ENCODE assay signal across 8 cellular contexts in genomic region chr13:52599037-52599852, GRCh38. TPM values are rescaled to one million over a fixed set of nuclear protein-coding genes. Genes with fewer than 3 reads are reported as not detected.
DNase-seq lines count a peak whose midpoint lies in the region; ATAC-seq, FAIRE-seq and TF ChIP-seq lines count a peak whose summit lies in the region.

No MANE protein-coding gene starts in this region.

- TF ChIP-seq POLR2A in Peyer's patch (IDR thresholded peaks at IDR 0.05) (no peak), endothelial cell of umbilical vein (IDR thresholded peaks at IDR 0.05; ENCODE audit: low read depth, low read length) (peak; percentile 88)

- no peaks in the 10 kb centered on the region for H4K20me1 ChIP-seq in endothelial cell of umbilical vein (replicated peaks; ENCODE audit: control insufficient read depth, extremely low read depth, insufficient read depth, low read length)

- peaks cover 0 to 4% of the 10 kb centered on the region in 2 donors for H3K36me3 Mint-ChIP-seq in naive B cell

- peak; percentile 33 for ATAC-seq in GM18498 (IDR thresholded peaks at IDR 0.05; ENCODE audit: unreplicated experiment)
- ATAC-seq in HG02642 (IDR thresholded peaks at IDR 0.05; ENCODE audit: poor library complexity, unreplicated experiment), result peak; percentile 9
- no peak for ATAC-seq in naive B cell (ENCODE audit: low read depth in 2 of 2)

- peaks cover 41 to 49% (median 44%) of the 10 kb centered on the region in 3 donors for H3K27me3 Mint-ChIP-seq in naive B cell

- POLR2A ChIA-PET in endothelial cell of umbilical vein (lab: Charles Lee), result interaction anchor here (2.5 kb wide), 1 partner anchor 18 kb away, joined by 6 read pairs; no protein-coding TSS in a partner anchor

- H3K27ac Mint-ChIP-seq in naive B cell, result peak overlapping the region in 1 of 6 donors; percentile 75

- TSS peak; percentile 39 for BruUV-seq in endothelial cell of umbilical vein (replicated peaks; lab: Mats Ljungman, UMichigan)

- H3K9me3 Mint-ChIP-seq in naive B cell, result no peaks in the 10 kb centered on the region

- H3K9me3 ChIP-seq in Peyer's patch (no peaks in the 10 kb centered on the region), endothelial cell of umbilical vein (replicated peaks; ENCODE audit: control insufficient read depth, insufficient read depth, low read length) (no peaks in the 10 kb centered on the region)

- peaks cover 13% of the 10 kb centered on the region for H3K79me2 ChIP-seq in endothelial cell of umbilical vein (ENCODE audit: control insufficient read depth, insufficient read depth, low read length)

- H3K27ac ChIP-seq in Peyer's patch, result peak overlapping the region; percentile 38 to 62 (median 49)
- H3K27ac ChIP-seq in endothelial cell of umbilical vein (ENCODE audit: insufficient read depth, low read depth, low read length), result peak overlapping the region; percentile 93

- intact Hi-C loops in endothelial cell of umbilical vein (cut with micrococcal nuclease), result loop anchor here (1.0 kb wide), 1 partner anchor 53 kb away; the partner anchor contains the start of gene SUGT1

- H3K9me1 ChIP-seq in endothelial cell of umbilical vein (replicated peaks; ENCODE audit: control insufficient read depth, extremely low read depth, insufficient read depth, low read length), result no peaks in the 10 kb centered on the region

- peak overlapping the region; percentile 75 for H2AFZ ChIP-seq in endothelial cell of umbilical vein (ENCODE audit: low read depth, low read length)

- dilution Hi-C loops in endothelial cell of umbilical vein (cut with MboI; ENCODE audit: extremely low pct_ligation_motif_present, low sequenced_read_pairs), result no loop called here

- CTCF ChIA-PET in endothelial cell of umbilical vein (lab: Charles Lee), result interaction anchor here (2.4 to 3.1 kb wide), 3 partner anchors 10 to 53 kb away, joined by 8 to 14 read pairs (median 14); partner anchors contain the start of gene SUGT1

- DNase-seq in Peyer's patch, result no peak
- DNase-seq in endothelial cell of umbilical vein (ENCODE audit: low read depth, low spot score), result peak; percentile 92
- no peak for DNase-seq in naive B cell
- DNase-seq in UCSD-AML1 (lab: John Stamatoyannopoulos, UW; ENCODE audit: unreplicated experiment), result no peak
- DNase-seq in NCI-H748 (lab: John Stamatoyannopoulos, UW; ENCODE audit: unreplicated experiment), result no peak
- DNase-seq in NCI-H2029 (lab: John Stamatoyannopoulos, UW), result no peak

- peak overlapping the region; percentile 91 for H3K9ac ChIP-seq in endothelial cell of umbilical vein (replicated peaks; ENCODE audit: extremely low read depth, insufficient read depth, low read length)

- H3K4me1 Mint-ChIP-seq in naive B cell, result peaks cover 0 to 15% (median 5%) of the 10 kb centered on the region in 3 donors

- H3K27me3 ChIP-seq in Peyer's patch (no peaks in the 10 kb centered on the region), endothelial cell of umbilical vein (ENCODE audit: control insufficient read depth in 2 of 2, insufficient read depth in 2 of 2, low read length in 2 of 2) (no peaks in the 10 kb centered on the region)

- no peaks in the 10 kb centered on the region for H3K36me3 ChIP-seq in Peyer's patch
- no peaks in the 10 kb centered on the region for H3K36me3 ChIP-seq in endothelial cell of umbilical vein (ENCODE audit: control insufficient read depth in 2 of 2, extremely low read depth in 1 of 2, insufficient read depth in 2 of 2, low read length in 2 of 2)

- H3K4me2 ChIP-seq in endothelial cell of umbilical vein (ENCODE audit: insufficient read depth, low read length), result peak overlapping the region; percentile 77

- H3K4me1 ChIP-seq in Peyer's patch (peaks cover 0 to 4% (median 0%) of the 10 kb centered on the region in 4 donors), endothelial cell of umbilical vein (ENCODE audit: control insufficient read depth, extremely low read depth, insufficient read depth, low read length) (peaks cover 21% of the 10 kb centered on the region)

- peak; percentile 98 for FAIRE-seq in endothelial cell of umbilical vein (lab: Jason Lieb, UNC)

- H3K4me3 ChIP-seq in Peyer's patch, result peak overlapping the region; percentile 45 to 67 (median 54)
- peak overlapping the region; percentile 54 to 81 (median 68) for H3K4me3 ChIP-seq in endothelial cell of umbilical vein (replicated peaks in 1 of 3; ENCODE audit: insufficient read depth in 1 of 3, low read depth in 1 of 3, low read length in 3 of 3)

- TF ChIP-seq CTCF in Peyer's patch (IDR thresholded peaks at IDR 0.05) (no peak), endothelial cell of umbilical vein (IDR thresholded peaks at IDR 0.05; ENCODE audit: extremely low read depth in 1 of 2, insufficient read depth in 1 of 2, low read depth in 1 of 2, low read length in 2 of 2) (no peak)

- peak overlapping the region; percentile 62 to 88 (median 80) for H3K4me3 Mint-ChIP-seq in naive B cell

TF ChIP-seq in endothelial cell of umbilical vein, 7 proteins besides CTCF, POLR2A, EP300 and RAD21:
- TF ChIP-seq GATA2 (IDR thresholded peaks at IDR 0.05; ENCODE audit: insufficient read depth, insufficient read length, low read depth, low read length), result peak; percentile 72
- TF ChIP-seq JUN (IDR thresholded peaks at IDR 0.05; ENCODE audit: borderline replicate concordance, insufficient read depth, insufficient read length, low read depth), result no peak
- peak; percentile 85 for TF ChIP-seq POLR2AphosphoS5 (IDR thresholded peaks at IDR 0.05; ENCODE audit: insufficient read depth, low read depth, low read length)

RNA-seq across cellular contexts. Expression of gene HNRNPA1L2, which starts 43.0 kb away (rescaled TPM):
- total RNA-seq in Peyer's patch, result 10 to 100 TPM in 1 of 4 donors, 1 to 10 TPM in 3; 2.8 to 23.9 (median 4.6) TPM
- 11.7 and 12.4 TPM in 2 replicates for total RNA-seq in endothelial cell of umbilical vein
- polyA plus RNA-seq in endothelial cell of umbilical vein, result 3.7 and 5.4 TPM in 2 replicates
- 10.3 and 12.2 TPM in 2 replicates for polyA plus RNA-seq in endothelial cell of umbilical vein (2011; cell fraction: cytosol; rRNA removed)
- polyA plus RNA-seq in endothelial cell of umbilical vein (2011; cell fraction: nucleus; rRNA removed), result 35.2 and 38.3 TPM in 2 replicates
- 19.5 and 26.5 TPM in 2 replicates for polyA plus RNA-seq in endothelial cell of umbilical vein (2012)
- 6.2 and 7.1 TPM in 2 replicates for polyA minus RNA-seq in endothelial cell of umbilical vein
- polyA minus RNA-seq in endothelial cell of umbilical vein (2011; cell fraction: cytosol; rRNA and poly(A)+ RNA removed), result 1.2 TPM
- 9.7 and 14.2 TPM in 2 replicates for polyA minus RNA-seq in endothelial cell of umbilical vein (2011; cell fraction: nucleus; rRNA and poly(A)+ RNA removed)
- 10 to 100 TPM in 1 of 6 donors, 1 to 10 TPM in 5; 1.8 to 11.8 (median 7.7) TPM for polyA plus RNA-seq in naive B cell (ENCODE audit: low read depth in 6 of 6)

RNA-seq across cellular contexts. Expression of gene SUGT1, which starts 53.4 kb away (rescaled TPM):
- total RNA-seq in Peyer's patch (10 to 100 TPM; 22.4 to 49.5 (median 27.5) TPM), endothelial cell of umbilical vein (74.2 and 78.8 TPM in 2 replicates)
- polyA plus RNA-seq in endothelial cell of umbilical vein (15.2 and 21.7 TPM in 2 replicates), naive B cell (ENCODE audit: low read depth in 6 of 6) (10 to 100 TPM; 39.0 to 51.3 (median 46.0) TPM)
- polyA plus RNA-seq in endothelial cell of umbilical vein (2011; cell fraction: cytosol; rRNA removed), result 31.3 and 36.6 TPM in 2 replicates
- 25.0 and 34.0 TPM in 2 replicates for polyA plus RNA-seq in endothelial cell of umbilical vein (2011; cell fraction: nucleus; rRNA removed)
- 67.7 and 98.6 TPM in 2 replicates for polyA plus RNA-seq in endothelial cell of umbilical vein (2012)
- 40.1 and 45.0 TPM in 2 replicates for polyA minus RNA-seq in endothelial cell of umbilical vein
- 12.8 TPM for polyA minus RNA-seq in endothelial cell of umbilical vein (2011; cell fraction: cytosol; rRNA and poly(A)+ RNA removed)
- 27.3 and 28.7 TPM in 2 replicates for polyA minus RNA-seq in endothelial cell of umbilical vein (2011; cell fraction: nucleus; rRNA and poly(A)+ RNA removed)

Comparison
In these comparisons a context has a peak if more than half of its experiments do, and no peak if none do; other contexts are left out.
1. ATAC-seq: peak in GM18498 (single experiment) and HG02642 (single experiment); none in naive B cell (0 of 2).